1 cellular context compared by ENCODE assay signal in genomic region chr4:88722828-88723227, GRCh38.
TF ChIP-seq lines count a peak whose summit lies in the region.

No MANE protein-coding gene starts in this region.

TF ChIP-seq in HepG2, 621 proteins besides CTCF, POLR2A, EP300 and RAD21:
- no peak for TF ChIP-seq ZNF687 (CRISPR knock-in tag; IDR thresholded peaks at IDR 0.05)
- TF ChIP-seq ZFP82 (CRISPR knock-in tag; IDR thresholded peaks at IDR 0.05; ENCODE audit: borderline replicate concordance) = 0 out of 2 replicates have a peak, but pooled peaks have one; percentile 5
